1 cellular context compared by ENCODE assay signal in genomic region chr6:12293931-12294800, GRCh38.
TF ChIP-seq lines count a peak whose summit lies in the region.

No MANE protein-coding gene starts in this region.

TF ChIP-seq in A549, 52 proteins besides CTCF, POLR2A, EP300 and RAD21 (continued from another document):
- no peak for TF ChIP-seq PBX3 (IDR thresholded peaks at IDR 0.05)
- no peak for TF ChIP-seq HEYL (CRISPR knock-in tag; IDR thresholded peaks at IDR 0.05)
- TF ChIP-seq GATA3 (IDR thresholded peaks at IDR 0.05; ENCODE audit: borderline replicate concordance) = no peak
- TF ChIP-seq ZNF302 (CRISPR knock-in tag; IDR thresholded peaks at IDR 0.05) = peak; percentile 49; the same call in 1 of the 2 replicates
- TF ChIP-seq MAZ (IDR thresholded peaks at IDR 0.05; ENCODE audit: borderline replicate concordance, low read depth, low read length) = no peak
- TF ChIP-seq FOSL2 (IDR thresholded peaks at IDR 0.05) = no peak
- TF ChIP-seq FOSL2 (CRISPR knock-in tag; IDR thresholded peaks at IDR 0.05) = 0 out of 2 replicates have a peak, but pooled peaks have one; percentile 3
- no peak for TF ChIP-seq KDM5A (IDR thresholded peaks at IDR 0.05)
- no peak for TF ChIP-seq CBX8 (IDR thresholded peaks at IDR 0.05)
- no peak for TF ChIP-seq ELK1 (IDR thresholded peaks at IDR 0.05; ENCODE audit: low read depth, low read length)
- TF ChIP-seq RARB (CRISPR knock-in tag; IDR thresholded peaks at IDR 0.05) = 0 out of 2 replicates have a peak, but pooled peaks have one; percentile 19
- no peak for TF ChIP-seq E2F6 (IDR thresholded peaks at IDR 0.05; ENCODE audit: borderline replicate concordance, low read depth)
- TF ChIP-seq POLR2AphosphoS2 (conservative IDR thresholded peaks at IDR 0.05; ENCODE audit: low read length) = peak; percentile 93
- no peak for TF ChIP-seq EHMT2 (IDR thresholded peaks at IDR 0.05; ENCODE audit: low read depth)
- peak; percentile 14 to 40; a peak in 2 of 5 replicates for TF ChIP-seq JUN (IDR thresholded peaks at IDR 0.05)
- no peak for TF ChIP-seq USF2 (IDR thresholded peaks at IDR 0.05)
- TF ChIP-seq FOSB (CRISPR knock-in tag; IDR thresholded peaks at IDR 0.05) = no peak; the same call in 1 of the 2 replicates
- no peak for TF ChIP-seq CHD2 (IDR thresholded peaks at IDR 0.05; ENCODE audit: low read length, partially characterized antibody)
- TF ChIP-seq BCL3 (IDR thresholded peaks at IDR 0.05) = no peak
- TF ChIP-seq RFX5 (IDR thresholded peaks at IDR 0.05) = no peak
